In the genomic region with DNA sequence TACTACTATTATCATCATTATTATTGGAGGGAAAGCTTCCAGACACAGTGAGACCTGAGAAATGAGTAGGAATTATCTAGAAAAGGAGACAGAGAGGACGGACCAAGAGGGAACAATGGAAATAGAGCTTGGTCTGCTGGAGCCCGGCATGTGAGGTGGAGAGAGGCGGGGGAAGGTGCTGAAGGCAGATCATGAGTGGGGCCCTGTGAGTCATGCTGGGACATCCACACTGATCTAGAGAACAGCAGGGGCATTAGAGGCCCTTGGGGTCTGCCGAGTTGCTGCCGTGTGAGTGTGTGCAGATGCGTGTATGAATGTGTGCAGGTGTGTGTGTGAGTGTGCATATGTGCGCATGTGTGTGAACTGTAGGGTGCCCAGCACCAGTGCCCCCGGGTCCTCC, we compare ENCODE assay signal across 2 cellular contexts.
TF ChIP-seq lines count a peak whose summit lies in the region.

No MANE protein-coding gene starts in this region.

TF ChIP-seq in SK-N-SH, 30 proteins besides CTCF, POLR2A, EP300 and RAD21 (continued from another document):
- TF ChIP-seq IRF3 (IDR thresholded peaks at IDR 0.05; ENCODE audit: low read depth, low read length) = no peak
- TF ChIP-seq FOSL2 (IDR thresholded peaks at IDR 0.05; ENCODE audit: borderline replicate concordance, low read depth) = no peak
- TF ChIP-seq, protein P1, sequence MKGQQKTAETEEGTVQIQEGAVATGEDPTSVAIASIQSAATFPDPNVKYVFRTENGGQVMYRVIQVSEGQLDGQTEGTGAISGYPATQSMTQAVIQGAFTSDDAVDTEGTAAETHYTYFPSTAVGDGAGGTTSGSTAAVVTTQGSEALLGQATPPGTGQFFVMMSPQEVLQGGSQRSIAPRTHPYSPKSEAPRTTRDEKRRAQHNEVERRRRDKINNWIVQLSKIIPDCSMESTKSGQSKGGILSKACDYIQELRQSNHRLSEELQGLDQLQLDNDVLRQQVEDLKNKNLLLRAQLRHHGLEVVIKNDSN (IDR thresholded peaks at IDR 0.05; ENCODE audit: borderline replicate concordance, low read depth) = no peak
- TF ChIP-seq YY1 (IDR thresholded peaks at IDR 0.05; ENCODE audit: low read depth) = no peak
- TF ChIP-seq RCOR1 (IDR thresholded peaks at IDR 0.05; ENCODE audit: low read length) = no peak
- TF ChIP-seq MXI1 (IDR thresholded peaks at IDR 0.05; ENCODE audit: low read depth, low read length) = no peak
- TF ChIP-seq RXRA (IDR thresholded peaks at IDR 0.05; ENCODE audit: borderline replicate concordance, low read depth) = no peak
- TF ChIP-seq NRF1 (IDR thresholded peaks at IDR 0.05; ENCODE audit: low read depth, low read length) = no peak
- TF ChIP-seq PBX3 (IDR thresholded peaks at IDR 0.05) = no peak

TF ChIP-seq in SK-N-SH treated with all-trans-retinoic acid at 6 μM for 48 hours, 23 proteins besides CTCF, POLR2A, EP300 and RAD21 (continued from another document):
- TF ChIP-seq, protein P2, sequence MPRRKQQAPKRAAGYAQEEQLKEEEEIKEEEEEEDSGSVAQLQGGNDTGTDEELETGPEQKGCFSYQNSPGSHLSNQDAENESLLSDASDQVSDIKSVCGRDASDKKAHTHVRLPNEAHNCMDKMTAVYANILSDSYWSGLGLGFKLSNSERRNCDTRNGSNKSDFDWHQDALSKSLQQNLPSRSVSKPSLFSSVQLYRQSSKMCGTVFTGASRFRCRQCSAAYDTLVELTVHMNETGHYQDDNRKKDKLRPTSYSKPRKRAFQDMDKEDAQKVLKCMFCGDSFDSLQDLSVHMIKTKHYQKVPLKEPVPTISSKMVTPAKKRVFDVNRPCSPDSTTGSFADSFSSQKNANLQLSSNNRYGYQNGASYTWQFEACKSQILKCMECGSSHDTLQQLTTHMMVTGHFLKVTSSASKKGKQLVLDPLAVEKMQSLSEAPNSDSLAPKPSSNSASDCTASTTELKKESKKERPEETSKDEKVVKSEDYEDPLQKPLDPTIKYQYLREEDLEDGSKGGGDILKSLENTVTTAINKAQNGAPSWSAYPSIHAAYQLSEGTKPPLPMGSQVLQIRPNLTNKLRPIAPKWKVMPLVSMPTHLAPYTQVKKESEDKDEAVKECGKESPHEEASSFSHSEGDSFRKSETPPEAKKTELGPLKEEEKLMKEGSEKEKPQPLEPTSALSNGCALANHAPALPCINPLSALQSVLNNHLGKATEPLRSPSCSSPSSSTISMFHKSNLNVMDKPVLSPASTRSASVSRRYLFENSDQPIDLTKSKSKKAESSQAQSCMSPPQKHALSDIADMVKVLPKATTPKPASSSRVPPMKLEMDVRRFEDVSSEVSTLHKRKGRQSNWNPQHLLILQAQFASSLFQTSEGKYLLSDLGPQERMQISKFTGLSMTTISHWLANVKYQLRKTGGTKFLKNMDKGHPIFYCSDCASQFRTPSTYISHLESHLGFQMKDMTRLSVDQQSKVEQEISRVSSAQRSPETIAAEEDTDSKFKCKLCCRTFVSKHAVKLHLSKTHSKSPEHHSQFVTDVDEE (CRISPR knock-in tag; IDR thresholded peaks at IDR 0.05) = no peak
- no peak for TF ChIP-seq TOX (CRISPR knock-in tag; IDR thresholded peaks at IDR 0.05; ENCODE audit: borderline replicate concordance)
- TF ChIP-seq ZC3H10 (CRISPR knock-in tag; IDR thresholded peaks at IDR 0.05) = no peak
- no peak for TF ChIP-seq RARB (CRISPR knock-in tag; IDR thresholded peaks at IDR 0.05)
- TF ChIP-seq ZNF8 (CRISPR knock-in tag; IDR thresholded peaks at IDR 0.05) = no peak
- no peak for TF ChIP-seq ARNTL (CRISPR knock-in tag; IDR thresholded peaks at IDR 0.05; ENCODE audit: borderline replicate concordance, low read depth)
- no peak for TF ChIP-seq ZNF70 (CRISPR knock-in tag; IDR thresholded peaks at IDR 0.05)
- TF ChIP-seq ESRRG (CRISPR knock-in tag; IDR thresholded peaks at IDR 0.05) = no peak
- TF ChIP-seq, protein P3, sequence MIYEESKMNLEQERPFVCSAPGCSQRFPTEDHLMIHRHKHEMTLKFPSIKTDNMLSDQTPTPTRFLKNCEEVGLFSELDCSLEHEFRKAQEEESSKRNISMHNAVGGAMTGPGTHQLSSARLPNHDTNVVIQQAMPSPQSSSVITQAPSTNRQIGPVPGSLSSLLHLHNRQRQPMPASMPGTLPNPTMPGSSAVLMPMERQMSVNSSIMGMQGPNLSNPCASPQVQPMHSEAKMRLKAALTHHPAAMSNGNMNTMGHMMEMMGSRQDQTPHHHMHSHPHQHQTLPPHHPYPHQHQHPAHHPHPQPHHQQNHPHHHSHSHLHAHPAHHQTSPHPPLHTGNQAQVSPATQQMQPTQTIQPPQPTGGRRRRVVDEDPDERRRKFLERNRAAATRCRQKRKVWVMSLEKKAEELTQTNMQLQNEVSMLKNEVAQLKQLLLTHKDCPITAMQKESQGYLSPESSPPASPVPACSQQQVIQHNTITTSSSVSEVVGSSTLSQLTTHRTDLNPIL (CRISPR knock-in tag; IDR thresholded peaks at IDR 0.05; ENCODE audit: low read depth) = no peak
- no peak for TF ChIP-seq ISL1 (CRISPR knock-in tag; IDR thresholded peaks at IDR 0.05)
- no peak for TF ChIP-seq ZFP30 (CRISPR knock-in tag; IDR thresholded peaks at IDR 0.05)
- no peak for TF ChIP-seq ZNF565 (CRISPR knock-in tag; conservative IDR thresholded peaks at IDR 0.05; ENCODE audit: low read depth)
- TF ChIP-seq PATZ1 (CRISPR knock-in tag; IDR thresholded peaks at IDR 0.05; ENCODE audit: borderline replicate concordance) = no peak
